21 cellular contexts compared by ENCODE assay signal in the genomic region with DNA sequence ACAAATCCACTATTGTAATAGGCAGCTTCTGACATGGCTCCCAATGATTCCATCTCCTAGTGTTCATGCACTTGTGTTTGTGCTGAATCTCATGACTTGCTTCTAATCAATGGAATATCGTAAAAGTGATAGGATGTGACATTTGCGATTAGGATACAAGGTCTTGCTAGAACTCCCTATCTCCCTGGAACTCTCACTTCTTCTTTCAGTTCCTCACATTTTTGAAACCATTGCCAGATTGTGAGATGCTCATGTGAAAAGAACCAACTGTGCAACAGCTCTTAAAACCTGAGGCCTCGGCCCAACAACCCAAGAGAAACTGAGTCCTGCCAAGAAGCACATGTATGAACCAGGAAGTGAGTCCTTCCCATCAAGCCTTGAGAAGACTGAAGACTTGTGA.
"Had no signal": no experiment of that assay in that cellular context is flagged by ENCODE, and none has a peak within 500 bp of the region (broad histone marks: within the 10 kb centered on the region; RNA-seq: fewer than 3 reads in every experiment).

No MANE protein-coding gene starts in this region.

- H3K9ac ChIP-seq: parathyroid adenoma had no signal

- H3K4me3 ChIP-seq: dorsolateral prefrontal cortex, lung, psoas muscle, right lobe of liver, suprapubic skin, thyroid gland, upper lobe of left lung, uterus had no signal

- H2AFZ ChIP-seq: parathyroid adenoma had no signal

- H3K36me3 ChIP-seq: right lobe of liver, suprapubic skin, thyroid gland, upper lobe of left lung, uterus had no signal

- H3K9me3 ChIP-seq: psoas muscle, right lobe of liver, suprapubic skin, thyroid gland, upper lobe of left lung, uterus had no signal

- H3K4me1 ChIP-seq: parathyroid adenoma, psoas muscle, right lobe of liver, suprapubic skin, thyroid gland, upper lobe of left lung, uterus had no signal

- DNase-seq: dorsolateral prefrontal cortex; effector CD8-positive, alpha-beta T cell; foreskin melanocyte; hippocampal formation; left colon; left ventricle myocardium superior; naive thymus-derived CD4-positive, alpha-beta T cell; nephron progenitor cell; psoas muscle; retina; right lobe of liver; stimulated activated CD4-positive, alpha-beta T cell treated with anti-CD3 and anti-CD28 coated beads, Interleukin-4, amount 100 ng/mL, for 1 hour; stimulated activated CD8-positive, alpha-beta memory T cell treated with anti-CD3 and anti-CD28 coated beads, Interleukin-4, amount 100 ng/mL, for 48 hours; stimulated activated naive CD8-positive, alpha-beta T cell treated with anti-CD3 and anti-CD28 coated beads, Interleukin-15, Interleukin-2, amounts not matched to agents 100 U/mL and 50 U/mL, for 24 hours; thyroid gland; upper lobe of left lung; uterus had no signal

- ATAC-seq: left colon; left ventricle myocardium superior; naive thymus-derived CD4-positive, alpha-beta T cell; psoas muscle; right lobe of liver; stimulated activated effector memory CD8-positive, alpha-beta T cell treated with anti-CD3 and anti-CD28 coated beads, Interleukin-12 subunit alpha, Interleukin-12 subunit beta, amount 100 ng/mL, for 72 hours; stimulated activated naive CD8-positive, alpha-beta T cell treated with anti-CD3 and anti-CD28 coated beads, Interleukin-15, Interleukin-2, amounts not matched to agents 100 U/mL and 50 U/mL, for 24 hours had no signal

- H3K27me3 ChIP-seq: dorsolateral prefrontal cortex, right lobe of liver, suprapubic skin, thyroid gland, upper lobe of left lung, uterus had no signal

- H3K27ac ChIP-seq: dorsolateral prefrontal cortex, parathyroid adenoma, psoas muscle, right lobe of liver, suprapubic skin, thyroid gland, upper lobe of left lung, uterus had no signal
